ENCODE assay signal across 17 cellular contexts in genomic region chr10:101442456-101442800, GRCh38.
"Had no signal": no experiment of that assay in that cellular context is flagged by ENCODE, and none has a peak within 500 bp of the region (broad histone marks: within the 10 kb centered on the region; RNA-seq: fewer than 3 reads in every experiment).

No MANE protein-coding gene starts in this region.

- DNase-seq: activated CD4-positive, alpha-beta T cell treated with anti-CD3 and anti-CD28 coated beads, Interleukin-2, amount 50 U/mL, for 4 hours; activated gamma-delta T cell; activated naive CD4-positive, alpha-beta T cell treated with anti-CD3 and anti-CD28 coated beads, Interleukin-2, amount 50 U/mL, for 16 hours; activated naive CD8-positive, alpha-beta T cell treated with anti-CD3 and anti-CD28 coated beads, Interleukin-2, amount 50 U/mL, for 24 hours; effector CD4-positive, alpha-beta T cell; lower lobe of right lung; spleen; stimulated activated CD4-positive, alpha-beta T cell treated with anti-CD3 and anti-CD28 coated beads, Interleukin-4, amount 100 ng/mL, for 1 hour; stimulated activated naive CD4-positive, alpha-beta T cell treated with Interleukin-2 at 50 U/mL for 16 hours; upper lobe of left lung had no signal

- H3K27me3 ChIP-seq: cardiac muscle cell, spleen, upper lobe of left lung had no signal

- H3K36me3 Mint-ChIP-seq: naive B cell had no signal

- H3K4me3 ChIP-seq: cardiac muscle cell, lower lobe of right lung, spleen, thoracic aorta, upper lobe of left lung had no signal

- H3K36me3 ChIP-seq: cardiac muscle cell, lower lobe of right lung, spleen, thoracic aorta, upper lobe of left lung had no signal

- H3K27me3 Mint-ChIP-seq: activated naive CD8-positive, alpha-beta T cell treated with anti-CD3 and anti-CD28 coated beads, Interleukin-2, amount 50 U/mL, for 24 hours; dendritic cell treated with granulocyte-macrophage colony-stimulating factor and Interleukin-4, amounts not matched to agents 40 ng/mL and 50 ng/mL, for 4 days; naive B cell; T-cell had no signal

- H3K9me3 Mint-ChIP-seq: activated naive CD8-positive, alpha-beta T cell treated with anti-CD3 and anti-CD28 coated beads, Interleukin-2, amount 50 U/mL, for 24 hours; activated T-helper 1 cell treated with anti-CD3 and anti-CD28 coated beads, Interleukin-12 subunit alpha, Interleukin-12 subunit beta, Interleukin-2, Interleukin-4 antibody, amounts not matched to agents 30 ng/mL and 10 ng/mL and 1 ng/mL, durations not matched to agents 14 hours and 24 hours and 36 hours; dendritic cell treated with granulocyte-macrophage colony-stimulating factor and Interleukin-4, amounts not matched to agents 40 ng/mL and 50 ng/mL, for 4 days; naive B cell; T-cell had no signal

- H3K4me1 ChIP-seq: lower lobe of right lung, upper lobe of left lung had no signal

- H3K27ac ChIP-seq: cardiac muscle cell, lower lobe of right lung, spleen, thoracic aorta, upper lobe of left lung had no signal

- H3K27ac Mint-ChIP-seq: activated naive CD8-positive, alpha-beta T cell treated with anti-CD3 and anti-CD28 coated beads, Interleukin-2, amount 50 U/mL, for 24 hours; activated T-helper 1 cell treated with anti-CD3 and anti-CD28 coated beads, Interleukin-12 subunit alpha, Interleukin-12 subunit beta, Interleukin-2, Interleukin-4 antibody, amounts not matched to agents 30 ng/mL and 10 ng/mL and 1 ng/mL, durations not matched to agents 14 hours and 24 hours and 36 hours; dendritic cell treated with granulocyte-macrophage colony-stimulating factor and Interleukin-4, amounts not matched to agents 40 ng/mL and 50 ng/mL, for 4 days; T-cell had no signal

- FAIRE-seq: endometrium had no signal

- H3K4me3 Mint-ChIP-seq: activated naive CD8-positive, alpha-beta T cell treated with anti-CD3 and anti-CD28 coated beads, Interleukin-2, amount 50 U/mL, for 24 hours; activated T-helper 1 cell treated with anti-CD3 and anti-CD28 coated beads, Interleukin-12 subunit alpha, Interleukin-12 subunit beta, Interleukin-2, Interleukin-4 antibody, amounts not matched to agents 30 ng/mL and 10 ng/mL and 1 ng/mL, durations not matched to agents 14 hours and 24 hours and 36 hours; dendritic cell treated with granulocyte-macrophage colony-stimulating factor and Interleukin-4, amounts not matched to agents 40 ng/mL and 50 ng/mL, for 4 days; naive B cell; T-cell had no signal

- H3K9me3 ChIP-seq: lower lobe of right lung, spleen, thoracic aorta, upper lobe of left lung had no signal
